In genomic region chr2:241149675-241149924, GRCh38 we compare ENCODE assay signal across 8 cellular contexts. TPM values are rescaled to one million over a fixed set of nuclear protein-coding genes. Genes with fewer than 3 reads are reported as not detected.
A peak's percentile ranks its signal among the peaks of the same experiment; 100 is the strongest.
DNase-seq lines count a peak whose midpoint lies in the region; ATAC-seq and TF ChIP-seq lines count a peak whose summit lies in the region.

No MANE protein-coding gene starts in this region.

- no peak for TF ChIP-seq CTCF in cardiac muscle cell (IDR thresholded peaks at IDR 0.05; ENCODE audit: low read depth, low read length)
- TF ChIP-seq CTCF in KMS-11 (conservative IDR thresholded peaks at IDR 0.05; ENCODE audit: low read depth, low read length) = no peak
- no peak for TF ChIP-seq CTCF in omental fat pad (IDR thresholded peaks at IDR 0.05)

- H4K20me1 ChIP-seq in KMS-11 (ENCODE audit: insufficient read depth) = no peaks in the 10 kb centered on the region

- peak overlapping the region; percentile 88 for H2AFZ ChIP-seq in KMS-11 (ENCODE audit: low read depth)

- H3K36me3 ChIP-seq in cardiac muscle cell (no peaks in the 10 kb centered on the region), KMS-11 (ENCODE audit: insufficient read depth) (no peaks in the 10 kb centered on the region)
- no peaks in the 10 kb centered on the region for H3K36me3 ChIP-seq in effector memory CD4-positive, alpha-beta T cell (ENCODE audit: control insufficient read depth, insufficient read depth, low read length)

- H3K4me3 ChIP-seq in cardiac muscle cell (peak overlapping the region; percentile 90), KMS-11 (IDR thresholded peaks at IDR 0.05; ENCODE audit: insufficient read depth, low read depth, low read length) (no peak overlapping the region)
- H3K4me3 ChIP-seq in effector memory CD4-positive, alpha-beta T cell (ENCODE audit: insufficient read depth, low read depth, low read length, poor library complexity, severe bottlenecking) = peak overlapping the region; percentile 92

- peak overlapping the region; percentile 93; the same call in 1 of the 2 replicates for H3K4me2 ChIP-seq in KMS-11

- no peak for ATAC-seq in Right ventricle myocardium superior (ENCODE audit: poor library complexity)
- peak; percentile 4 for ATAC-seq in omental fat pad (ENCODE audit: low FRiP score)

- intact Hi-C loops in Right ventricle myocardium superior (cut with DNase I) = no loop called here

- peak overlapping the region; percentile 61; the same call in 1 of the 2 replicates for H3K9ac ChIP-seq in KMS-11

- peaks cover 7% of the 10 kb centered on the region for H3K4me1 ChIP-seq in cardiac muscle cell (ENCODE audit: low read depth)
- peaks cover 8% of the 10 kb centered on the region for H3K4me1 ChIP-seq in KMS-11 (ENCODE audit: low read depth, poor library complexity, severe bottlenecking)
- peaks cover 17% of the 10 kb centered on the region for H3K4me1 ChIP-seq in effector memory CD4-positive, alpha-beta T cell (ENCODE audit: control insufficient read depth, insufficient read depth, low read length, poor library complexity, severe bottlenecking)

- no peaks in the 10 kb centered on the region for H3K9me3 ChIP-seq in cardiac muscle cell (ENCODE audit: low read depth)
- H3K9me3 ChIP-seq in effector memory CD4-positive, alpha-beta T cell (ENCODE audit: control insufficient read depth, low read length) = no peaks in the 10 kb centered on the region

- H3K27ac ChIP-seq in cardiac muscle cell (peak overlapping the region; percentile 7), KMS-11 (no peak overlapping the region)
- H3K27ac ChIP-seq in effector memory CD4-positive, alpha-beta T cell (ENCODE audit: insufficient read depth, low read length, poor library complexity, severe bottlenecking) = peak overlapping the region; percentile 72

- peaks cover 14% of the 10 kb centered on the region; the same call in 1 of the 2 replicates for H3K79me2 ChIP-seq in KMS-11 (ENCODE audit: insufficient read depth, low read depth)

- DNase-seq in cardiac muscle cell (ENCODE audit: low read depth in 1 of 2, low spot score in 1 of 2) = no peak
- DNase-seq in Right ventricle myocardium superior = no peak
- DNase-seq in effector memory CD4-positive, alpha-beta T cell = no peak
- no peak for DNase-seq in omental fat pad (ENCODE audit: low spot score)
- no peak for DNase-seq in 8988T
- DNase-seq in NOMO-1 (lab: John Stamatoyannopoulos, UW; ENCODE audit: unreplicated experiment in 2 of 2) = no peak
- no peak for DNase-seq in NCI-H1048 (lab: John Stamatoyannopoulos, UW)

- H3K27me3 ChIP-seq in cardiac muscle cell (peaks cover 5% of the 10 kb centered on the region), KMS-11 (ENCODE audit: insufficient read depth, low read depth) (no peaks in the 10 kb centered on the region)
- H3K27me3 ChIP-seq in effector memory CD4-positive, alpha-beta T cell (replicated peaks; ENCODE audit: control insufficient read depth, insufficient read depth, low read length, poor library complexity, severe bottlenecking) = no peaks in the 10 kb centered on the region

RNA-seq across cellular contexts. Expression of gene PASK, which starts 0.3 kb away (rescaled TPM):
- total RNA-seq in cardiac muscle cell = 8.5 and 11.9 TPM in 2 replicates
- 4.7 and 7.0 TPM in 2 replicates for polyA plus RNA-seq in cardiac muscle cell
- total RNA-seq in Right ventricle myocardium superior = 3.2 TPM
- 1 to 10 TPM; 2.1 to 7.3 (median 6.1) TPM for total RNA-seq in omental fat pad

RNA-seq across cellular contexts. Expression of gene PPP1R7, which starts 0.7 kb away (rescaled TPM):
- total RNA-seq in cardiac muscle cell = 44.0 and 56.5 TPM in 2 replicates
- 70.1 and 98.4 TPM in 2 replicates for polyA plus RNA-seq in cardiac muscle cell
- 66.0 TPM for total RNA-seq in Right ventricle myocardium superior
- total RNA-seq in omental fat pad = 10 to 100 TPM; 33.4 to 41.8 (median 35.4) TPM

RNA-seq across cellular contexts. Expression of gene ANO7, which starts 38.9 kb away (rescaled TPM):
- 2.7 and 2.8 TPM in 2 replicates for total RNA-seq in cardiac muscle cell
- 2.7 and 3.4 TPM in 2 replicates for polyA plus RNA-seq in cardiac muscle cell
- 0.35 TPM for total RNA-seq in Right ventricle myocardium superior
- total RNA-seq in omental fat pad = under 1 TPM in 3 of 4 donors, not detected in 1; 0.50 to 0.65 (median 0.60) TPM

RNA-seq across cellular contexts. Expression of gene MTERF4, which starts 47.5 kb away (rescaled TPM):
- 75.7 and 105 TPM in 2 replicates for total RNA-seq in cardiac muscle cell
- polyA plus RNA-seq in cardiac muscle cell = 25.0 and 26.9 TPM in 2 replicates
- total RNA-seq in Right ventricle myocardium superior = 23.8 TPM
- 10 to 100 TPM; 26.9 to 39.1 (median 34.5) TPM for total RNA-seq in omental fat pad
